8 cellular contexts compared by ENCODE assay signal in genomic region chr6:13873288-13874190, GRCh38. TPM values are rescaled to one million over a fixed set of nuclear protein-coding genes. Genes with fewer than 3 reads are reported as not detected.
DNase-seq lines count a peak whose midpoint lies in the region; ATAC-seq and TF ChIP-seq lines count a peak whose summit lies in the region.

No MANE protein-coding gene starts in this region.

- DNase-seq in H4 (ENCODE audit: low spot score) (peak; percentile 53), NCI-H2107 treated with DMSO at 0.1 percent for 48 hours (lab: John Stamatoyannopoulos, UW; ENCODE audit: unreplicated experiment) (peak; percentile 37), choroid plexus epithelial cell (ENCODE audit: low read depth) (peak; percentile 11), right lobe of liver (peak; percentile 68 to 82 (median 77)), HuH-7 (ENCODE audit: low spot score) (no peak)
- DNase-seq in activated CD4-positive, alpha-beta T cell treated with anti-CD3 and anti-CD28 coated beads for 1 hour = peak; percentile 60
- DNase-seq in stimulated activated CD4-positive, alpha-beta T cell treated with anti-CD3 and anti-CD28 coated beads, TNF-alpha, amount 100 ng/mL, for 4 hours (ENCODE audit: low read depth in 3 of 3) = peak; percentile 47 to 64 (median 53)

- H3K9me3 ChIP-seq in BLaER1 treated with 17β-estradiol and CSF1 and Interleukin-3, amounts not matched to agents 10 nM and 100 nM (replicated peaks in 1 of 11) = peaks cover 0 to 12% (median 8%) of the 10 kb centered on the region in 11 experiments; a peak in 15 of 22 replicates
- no peaks in the 10 kb centered on the region for H3K9me3 ChIP-seq in right lobe of liver

- ATAC-seq in right lobe of liver = peak; percentile 95 to 96 (median 96)

- H3K27me3 ChIP-seq in BLaER1 treated with 17β-estradiol and CSF1 and Interleukin-3, amounts not matched to agents 10 nM and 100 nM = peaks cover 0 to 7% (median 0%) of the 10 kb centered on the region in 11 experiments; a peak in 2 of 22 replicates
- no peaks in the 10 kb centered on the region for H3K27me3 ChIP-seq in right lobe of liver

- H3K4me3 ChIP-seq in BLaER1 treated with 17β-estradiol and CSF1 and Interleukin-3, amounts not matched to agents 10 nM and 100 nM = peak overlapping the region; percentile 33 to 60 (median 46); a peak in 19 of 20 replicates
- H3K4me3 ChIP-seq in choroid plexus epithelial cell (ENCODE audit: low read depth, low read length) (peak overlapping the region; percentile 49), right lobe of liver (peak overlapping the region; percentile 45 to 54 (median 46))

- H3K4me2 ChIP-seq in BLaER1 treated with 17β-estradiol and CSF1 and Interleukin-3, amounts not matched to agents 10 nM and 100 nM = peak overlapping the region; percentile 72 to 93 (median 86)

- intact Hi-C loops in right lobe of liver (cut with DNase I) = no loop called here

- no peaks in the 10 kb centered on the region for H4K20me1 ChIP-seq in BLaER1 treated with 17β-estradiol and CSF1 and Interleukin-3, amounts not matched to agents 10 nM and 100 nM

- TF ChIP-seq CTCF in choroid plexus epithelial cell (conservative IDR thresholded peaks at IDR 0.05; ENCODE audit: low read depth, low read length) (peak; percentile 61), right lobe of liver (IDR thresholded peaks at IDR 0.05) (peak; percentile 60 to 80 (median 70))

- no peaks in the 10 kb centered on the region for H3K36me3 ChIP-seq in BLaER1 treated with 17β-estradiol and CSF1 and Interleukin-3, amounts not matched to agents 10 nM and 100 nM
- no peaks in the 10 kb centered on the region for H3K36me3 ChIP-seq in right lobe of liver

- peaks cover 21 to 42% (median 26%) of the 10 kb centered on the region in 10 experiments for H3K4me1 ChIP-seq in BLaER1 treated with 17β-estradiol and CSF1 and Interleukin-3, amounts not matched to agents 10 nM and 100 nM
- H3K4me1 ChIP-seq in right lobe of liver = peaks cover 0 to 3% (median 0%) of the 10 kb centered on the region in 4 donors

- no peak for TF ChIP-seq POLR2A in right lobe of liver (IDR thresholded peaks at IDR 0.05)

- peak overlapping the region in 4 of 11 experiments; percentile 11 to 44 (median 35); a peak in 4 of 22 replicates for H3K9ac ChIP-seq in BLaER1 treated with 17β-estradiol and CSF1 and Interleukin-3, amounts not matched to agents 10 nM and 100 nM

- H3K27ac ChIP-seq in BLaER1 treated with 17β-estradiol and CSF1 and Interleukin-3, amounts not matched to agents 10 nM and 100 nM = no peak overlapping the region
- no peak overlapping the region for H3K27ac ChIP-seq in right lobe of liver

- WGBS in right lobe of liver (ENCODE audit: insufficient coverage, low coverage, low lambda C conversion rate, missing lambda C conversion rate) = 11% methylated on average over 19 of the region's 49 CpGs

RNA-seq across cellular contexts. Expression of gene RNF182, which starts 51.2 kb away (rescaled TPM):
- 3.5 and 7.2 TPM in 2 replicates for total RNA-seq in H4 (2014; rRNA removed; shearing (Covaris generic))
- total RNA-seq in right lobe of liver = not detected

RNA-seq across cellular contexts. Expression of gene MCUR1, which starts 59.2 kb away (rescaled TPM):
- total RNA-seq in H4 (2014; rRNA removed; shearing (Covaris generic)) = 19.0 and 25.1 TPM in 2 replicates
- total RNA-seq in right lobe of liver = 10 to 100 TPM; 12.7 to 17.8 (median 15.2) TPM
